In the genomic region with DNA sequence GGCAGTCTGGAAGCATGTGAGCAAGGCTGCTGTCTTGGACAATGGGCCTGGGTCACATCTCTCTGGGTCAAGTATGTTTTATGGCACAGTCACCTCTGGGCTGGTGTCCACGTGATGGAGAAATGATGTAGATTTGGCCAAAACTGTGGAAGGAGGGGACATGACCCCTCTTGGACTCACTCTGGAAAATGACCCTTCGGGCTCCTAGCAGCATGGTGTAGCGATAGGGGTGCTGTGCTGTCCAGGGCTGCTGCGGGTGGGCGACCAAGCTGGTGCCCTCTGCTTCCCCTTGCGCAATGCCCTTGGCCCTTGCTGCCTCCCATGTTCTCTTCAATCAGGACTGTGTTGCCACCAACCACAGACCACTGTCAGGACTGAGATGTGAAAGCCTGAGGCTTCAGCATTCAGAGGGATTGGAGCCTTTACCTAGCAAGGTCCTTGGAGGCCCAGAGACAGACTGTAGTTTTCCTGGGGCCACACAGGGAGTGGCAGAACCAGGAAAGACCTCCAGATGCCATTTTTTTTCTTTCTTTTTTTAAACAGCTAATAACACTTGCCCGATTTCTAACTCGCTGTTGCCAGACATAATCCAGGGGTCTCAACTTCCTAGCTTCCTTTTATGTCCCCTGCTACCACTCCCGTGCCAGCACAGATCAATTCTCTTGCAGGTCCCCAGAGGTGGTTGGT, we compare ENCODE assay signal across 1 cellular context.
TF ChIP-seq lines count a peak whose summit lies in the region.

No MANE protein-coding gene starts in this region.

TF ChIP-seq in H1, 55 proteins besides CTCF, POLR2A, EP300 and RAD21:
- TF ChIP-seq SUZ12 (IDR thresholded peaks at IDR 0.05; ENCODE audit: low read length) (no peak), CEBPB (IDR thresholded peaks at IDR 0.05; ENCODE audit: low read depth, low read length) (peak; percentile 77), POU5F1 (IDR thresholded peaks at IDR 0.05; ENCODE audit: low read depth, low read length) (no peak), SIX5 (IDR thresholded peaks at IDR 0.05; ENCODE audit: low read depth, low read length) (no peak)
